ENCODE assay signal across 8 cellular contexts in genomic region chr13:40984670-40985366, GRCh38. TPM values are rescaled to one million over a fixed set of nuclear protein-coding genes. Genes with fewer than 3 reads are reported as not detected.
DNase-seq lines count a peak whose midpoint lies in the region; ATAC-seq, FAIRE-seq and TF ChIP-seq lines count a peak whose summit lies in the region.

No MANE protein-coding gene starts in this region.

- no peak for TF ChIP-seq CTCF in HFFc6 (IDR thresholded peaks at IDR 0.05)
- no peak for TF ChIP-seq CTCF in foreskin keratinocyte (conservative IDR thresholded peaks at IDR 0.05)

- H3K4me1 ChIP-seq in foreskin keratinocyte, result peaks cover 32% of the 10 kb centered on the region
- H3K4me1 ChIP-seq in stomach smooth muscle (ENCODE audit: control insufficient read depth, insufficient read depth, low read length), result peaks cover 8% of the 10 kb centered on the region

- no peaks in the 10 kb centered on the region for H3K27me3 Mint-ChIP-seq in HFFc6 (ENCODE audit: insufficient read depth)

- no peaks in the 10 kb centered on the region for H3K9me3 Mint-ChIP-seq in HFFc6

- H3K27ac ChIP-seq in foreskin keratinocyte (peak overlapping the region; percentile 58), stomach smooth muscle (ENCODE audit: low read length) (no peak overlapping the region)

- no peaks in the 10 kb centered on the region for H3K9me3 ChIP-seq in stomach smooth muscle (ENCODE audit: control insufficient read depth in 2 of 2, low read length in 2 of 2)

- H3K4me3 ChIP-seq in stomach smooth muscle (ENCODE audit: low read length in 2 of 2), result peak overlapping the region; percentile 39 to 47

- H3K27me3 ChIP-seq in foreskin keratinocyte (no peaks in the 10 kb centered on the region), stomach smooth muscle (ENCODE audit: control insufficient read depth in 1 of 2, insufficient read depth in 2 of 2, low read length in 2 of 2) (no peaks in the 10 kb centered on the region)

- peaks cover 52% of the 10 kb centered on the region for H3K4me1 Mint-ChIP-seq in HFFc6 (ENCODE audit: low read depth)

- peak overlapping the region in 1 of 2 donors; percentile 14 for H3K9ac ChIP-seq in stomach smooth muscle (ENCODE audit: low read length in 2 of 2)

- FAIRE-seq in GM12891 (lab: Jason Lieb, UNC), result peak; percentile 95

- H3K36me3 Mint-ChIP-seq in HFFc6 (ENCODE audit: low read depth), result no peaks in the 10 kb centered on the region

- H3K27ac Mint-ChIP-seq in HFFc6, result peak overlapping the region; percentile 67

- no peak for DNase-seq in GM12891 (ENCODE audit: insufficient read length, low spot score)
- no peak for DNase-seq in HFFc6
- peak; percentile 76 for DNase-seq in RPMI8226
- DNase-seq in foreskin keratinocyte, result peak in 1 of 2 donors; percentile 13
- DNase-seq in LoVo (ENCODE audit: low spot score), result no peak
- no peak for DNase-seq in DMS 273 (lab: John Stamatoyannopoulos, UW; ENCODE audit: unreplicated experiment)

- TF ChIP-seq POLR2A in GM12891 (IDR thresholded peaks at IDR 0.05; ENCODE audit: low read depth, low read length), result no peak

- no peaks in the 10 kb centered on the region for H3K36me3 ChIP-seq in stomach smooth muscle (ENCODE audit: control insufficient read depth in 2 of 2, insufficient read depth in 2 of 2, low read length in 2 of 2)

- peak overlapping the region; percentile 78 for H3K4me3 Mint-ChIP-seq in HFFc6

- ATAC-seq in foreskin keratinocyte (no peak), GM18519 (IDR thresholded peaks at IDR 0.05; ENCODE audit: low FRiP score, unreplicated experiment) (no peak)

TF ChIP-seq in GM12891, 5 proteins besides CTCF, POLR2A, EP300 and RAD21:
- TF ChIP-seq PAX5 (IDR thresholded peaks at IDR 0.05; ENCODE audit: insufficient read depth, low read length, severe bottlenecking), result no peak
- no peak for TF ChIP-seq POU2F2 (IDR thresholded peaks at IDR 0.05; ENCODE audit: low read depth, low read length)
- no peak for TF ChIP-seq TAF1 (IDR thresholded peaks at IDR 0.05; ENCODE audit: low read depth, low read length)
- no peak for TF ChIP-seq SPI1 (IDR thresholded peaks at IDR 0.05; ENCODE audit: low read depth, low read length)
- TF ChIP-seq POLR2AphosphoS5 (IDR thresholded peaks at IDR 0.05; ENCODE audit: low read depth, low read length), result no peak

RNA-seq across cellular contexts. Expression of gene ELF1, which starts 34.3 kb away (rescaled TPM):
- polyA plus RNA-seq in GM12891 (2012; ENCODE audit: low read depth, missing spikeins), result 30.2 TPM
- total RNA-seq in HFFc6 (2021; fragmentation: NEBNext Ultra II Directional; extraction: Animal tissue kit (Norgen Biotek cat#: 25700)), result 10 to 100 TPM; 25.5 to 37.7 (median 33.4) TPM
- total RNA-seq in foreskin keratinocyte, result 42.0 and 46.9 TPM in 2 replicates
- 10.2 and 10.6 TPM in 2 replicates for polyA plus RNA-seq in foreskin keratinocyte
